Comparison of ENCODE assay signal across 23 cellular contexts in the genomic region with DNA sequence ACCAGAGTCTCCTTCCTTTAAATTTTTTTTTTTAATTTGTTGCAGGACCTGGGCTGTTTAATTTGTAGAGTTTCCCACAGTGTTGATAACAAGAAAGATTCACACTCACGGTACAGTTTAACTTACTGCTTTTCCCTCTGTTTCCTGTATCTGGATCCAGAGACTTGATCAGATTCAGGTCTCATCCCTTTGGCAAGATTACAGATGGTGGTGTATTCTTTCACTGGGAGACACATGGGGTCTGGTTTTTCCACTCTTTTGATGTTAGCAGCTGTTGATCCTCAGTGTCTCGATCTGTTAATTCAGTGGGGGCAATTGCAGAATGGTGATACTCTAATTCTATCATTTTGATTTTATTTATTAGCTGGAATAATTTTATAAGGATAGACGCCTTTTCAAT.
DNase-seq lines count a peak whose midpoint lies in the region; ATAC-seq and TF ChIP-seq lines count a peak whose summit lies in the region.
"Had no signal": no experiment of that assay in that cellular context is flagged by ENCODE, and none has a peak within 500 bp of the region (broad histone marks: within the 10 kb centered on the region; RNA-seq: fewer than 3 reads in every experiment).

No MANE protein-coding gene starts in this region.

- no peak overlapping the region for H3K27ac ChIP-seq in caudate nucleus (ENCODE audit: low read depth, low read length)
- H3K27ac ChIP-seq: breast epithelium, lower lobe of right lung, skin epidermis, tibial artery had no signal

- no peaks in the 10 kb centered on the region for H3F3A ChIP-seq in Loucy (ENCODE audit: low read depth)

- no peaks in the 10 kb centered on the region for H4K20me1 ChIP-seq in Loucy (ENCODE audit: insufficient read depth, low read length, poor library complexity, severe bottlenecking)

- no peak for ATAC-seq in activated T-cell treated with anti-CD3 and anti-CD28 coated beads, Interleukin-2, amount 50 U/mL, for 72 hours (replicated peaks in 1 of 2)
- no peak for ATAC-seq in activated naive CD4-positive, alpha-beta T cell treated with anti-CD3 and anti-CD28 coated beads, Interleukin-2, amount 50 U/mL, for 72 hours
- no peak for ATAC-seq in natural killer cell treated with Interleukin-12 subunit alpha and Interleukin-12 subunit beta and Interleukin-15 and Interleukin-18, amount 100 ng/mL, for 72 hours
- ATAC-seq in GM18873 (IDR thresholded peaks at IDR 0.05; ENCODE audit: low FRiP score, unreplicated experiment), result no peak
- ATAC-seq: lower lobe of right lung; stimulated activated naive B cell treated with anti-CD40 and anti-IgM and Interleukin-4, amounts not matched to agents 10 μg/mL and 1 μg/mL and 100 μg/mL, for 72 hours had no signal

- H3K9me2 ChIP-seq in Loucy (replicated peaks; ENCODE audit: low read depth, low read length), result no peaks in the 10 kb centered on the region

- peaks cover 3 to 11% of the 10 kb centered on the region in 2 donors for H3K36me3 Mint-ChIP-seq in activated T-cell treated with anti-CD3 and anti-CD28 coated beads, Interleukin-2, amount 50 U/mL, for 72 hours (ENCODE audit: insufficient read depth in 2 of 2)
- peaks cover 7 to 25% of the 10 kb centered on the region in 2 donors for H3K36me3 Mint-ChIP-seq in activated naive CD4-positive, alpha-beta T cell treated with anti-CD3 and anti-CD28 coated beads, Interleukin-2, amount 50 U/mL, for 72 hours
- H3K36me3 Mint-ChIP-seq in natural killer cell treated with Interleukin-12 subunit alpha and Interleukin-12 subunit beta and Interleukin-15 and Interleukin-18, amount 100 ng/mL, for 72 hours, result peaks cover 7% of the 10 kb centered on the region

- DNase-seq in activated T-cell treated with anti-CD3 and anti-CD28 coated beads, Interleukin-2, amount 50 U/mL, for 72 hours, result no peak
- no peak for DNase-seq in activated T-cell treated with anti-CD3 and anti-CD28 coated beads, Interleukin-2, amount 50 U/mL, for 1 hour
- DNase-seq in activated naive CD4-positive, alpha-beta T cell treated with anti-CD3 and anti-CD28 coated beads, Interleukin-2, amount 50 U/mL, for 72 hours (ENCODE audit: low spot score in 2 of 2), result no peak
- no peak for DNase-seq in natural killer cell treated with Interleukin-12 subunit alpha and Interleukin-12 subunit beta and Interleukin-15 and Interleukin-18, amount 100 ng/mL, for 72 hours (ENCODE audit: low spot score)
- DNase-seq in COLO829 (ENCODE audit: low spot score) (no peak), caudate nucleus (lab: John Stamatoyannopoulos, UW) (no peak)
- DNase-seq: amniotic stem cell; cortex of kidney; DMS79 treated with DMSO at 0.1 percent for 48 hours; KBM-7; kidney; lower lobe of right lung; NCI-H146; NCI-H526 treated with DMSO at 0.1 percent for 48 hours; nucleus accumbens; Right ventricle myocardium superior; stimulated activated CD4-positive, alpha-beta T cell treated with anti-CD3 and anti-CD28 coated beads, Interleukin-2, amount 100 ng/mL, for 24 hours; stimulated activated naive B cell treated with anti-CD40 and anti-IgM and Interleukin-4, amounts not matched to agents 10 μg/mL and 1 μg/mL and 100 μg/mL, for 72 hours; tibial artery had no signal

- H3K4me2 ChIP-seq in Loucy (ENCODE audit: low read depth, low read length, poor library complexity, severe bottlenecking), result peak overlapping the region; percentile 16

- H3K4me1 Mint-ChIP-seq in activated T-cell treated with anti-CD3 and anti-CD28 coated beads, Interleukin-2, amount 50 U/mL, for 72 hours (ENCODE audit: low read depth), result peaks cover 100% of the 10 kb centered on the region
- H3K4me1 Mint-ChIP-seq in natural killer cell treated with Interleukin-12 subunit alpha and Interleukin-12 subunit beta and Interleukin-15 and Interleukin-18, amount 100 ng/mL, for 72 hours (ENCODE audit: low read depth in 2 of 2), result peaks cover 81 to 95% of the 10 kb centered on the region in 2 donors

- H3K9me3 Mint-ChIP-seq in activated T-cell treated with anti-CD3 and anti-CD28 coated beads, Interleukin-2, amount 50 U/mL, for 72 hours, result no peaks in the 10 kb centered on the region
- no peaks in the 10 kb centered on the region for H3K9me3 Mint-ChIP-seq in activated naive CD4-positive, alpha-beta T cell treated with anti-CD3 and anti-CD28 coated beads, Interleukin-2, amount 50 U/mL, for 72 hours
- no peaks in the 10 kb centered on the region for H3K9me3 Mint-ChIP-seq in natural killer cell treated with Interleukin-12 subunit alpha and Interleukin-12 subunit beta and Interleukin-15 and Interleukin-18, amount 100 ng/mL, for 72 hours
- H3K9me3 Mint-ChIP-seq: stimulated activated naive B cell treated with anti-CD40 and anti-IgM and Interleukin-4, amounts not matched to agents 10 μg/mL and 1 μg/mL and 100 μg/mL, for 72 hours had no signal

- H3K27me3 ChIP-seq in Loucy (ENCODE audit: insufficient read depth, low read length, poor library complexity, severe bottlenecking), result no peaks in the 10 kb centered on the region
- H3K27me3 ChIP-seq: breast epithelium, tibial artery had no signal

- no peaks in the 10 kb centered on the region for H3K27me3 Mint-ChIP-seq in activated T-cell treated with anti-CD3 and anti-CD28 coated beads, Interleukin-2, amount 50 U/mL, for 72 hours (ENCODE audit: low read depth)
- no peaks in the 10 kb centered on the region for H3K27me3 Mint-ChIP-seq in natural killer cell treated with Interleukin-12 subunit alpha and Interleukin-12 subunit beta and Interleukin-15 and Interleukin-18, amount 100 ng/mL, for 72 hours
- H3K27me3 Mint-ChIP-seq: stimulated activated naive B cell treated with anti-CD40 and anti-IgM and Interleukin-4, amounts not matched to agents 10 μg/mL and 1 μg/mL and 100 μg/mL, for 72 hours had no signal

- H3K9ac ChIP-seq in Loucy (ENCODE audit: low read depth, low read length, poor library complexity, severe bottlenecking), result no peak overlapping the region

- no peaks in the 10 kb centered on the region for H3K9me3 ChIP-seq in Loucy (ENCODE audit: insufficient read depth, low read depth, low read length)
- H3K9me3 ChIP-seq: breast epithelium, lower lobe of right lung, tibial artery had no signal

- no peak for TF ChIP-seq CTCF in Loucy (conservative IDR thresholded peaks at IDR 0.05; ENCODE audit: low read length)

- peak overlapping the region; percentile 61 to 76 for H3K4me3 Mint-ChIP-seq in activated T-cell treated with anti-CD3 and anti-CD28 coated beads, Interleukin-2, amount 50 U/mL, for 72 hours
- H3K4me3 Mint-ChIP-seq in natural killer cell treated with Interleukin-12 subunit alpha and Interleukin-12 subunit beta and Interleukin-15 and Interleukin-18, amount 100 ng/mL, for 72 hours, result peak overlapping the region; percentile 23
- H3K4me3 Mint-ChIP-seq: stimulated activated naive B cell treated with anti-CD40 and anti-IgM and Interleukin-4, amounts not matched to agents 10 μg/mL and 1 μg/mL and 100 μg/mL, for 72 hours had no signal

- no peak overlapping the region for H3K4me3 ChIP-seq in Loucy (ENCODE audit: low read length, poor library complexity, severe bottlenecking)
- H3K4me3 ChIP-seq: breast epithelium, lower lobe of right lung, skin epidermis, tibial artery had no signal

- H2AFZ ChIP-seq in Loucy (ENCODE audit: low read length), result no peak overlapping the region

- peaks cover 99% of the 10 kb centered on the region for H3K79me2 ChIP-seq in Loucy (ENCODE audit: insufficient read depth, low read length)

- no peaks in the 10 kb centered on the region for H3K36me3 ChIP-seq in Loucy (ENCODE audit: insufficient read depth, low read length)
- H3K36me3 ChIP-seq: breast epithelium, lower lobe of right lung, tibial artery had no signal

- peak overlapping the region; percentile 97 for H3K27ac Mint-ChIP-seq in activated T-cell treated with anti-CD3 and anti-CD28 coated beads, Interleukin-2, amount 50 U/mL, for 72 hours
- peak overlapping the region; percentile 65 to 70 for H3K27ac Mint-ChIP-seq in activated naive CD4-positive, alpha-beta T cell treated with anti-CD3 and anti-CD28 coated beads, Interleukin-2, amount 50 U/mL, for 72 hours
- peak overlapping the region; percentile 86 to 99 for H3K27ac Mint-ChIP-seq in natural killer cell treated with Interleukin-12 subunit alpha and Interleukin-12 subunit beta and Interleukin-15 and Interleukin-18, amount 100 ng/mL, for 72 hours
- H3K27ac Mint-ChIP-seq: stimulated activated naive B cell treated with anti-CD40 and anti-IgM and Interleukin-4, amounts not matched to agents 10 μg/mL and 1 μg/mL and 100 μg/mL, for 72 hours had no signal

- peaks cover 81% of the 10 kb centered on the region for H3K4me1 ChIP-seq in Loucy (ENCODE audit: insufficient read depth, low read length, poor library complexity, severe bottlenecking)
- H3K4me1 ChIP-seq: breast epithelium had no signal
